8 cellular contexts compared by ENCODE assay signal in the genomic region with DNA sequence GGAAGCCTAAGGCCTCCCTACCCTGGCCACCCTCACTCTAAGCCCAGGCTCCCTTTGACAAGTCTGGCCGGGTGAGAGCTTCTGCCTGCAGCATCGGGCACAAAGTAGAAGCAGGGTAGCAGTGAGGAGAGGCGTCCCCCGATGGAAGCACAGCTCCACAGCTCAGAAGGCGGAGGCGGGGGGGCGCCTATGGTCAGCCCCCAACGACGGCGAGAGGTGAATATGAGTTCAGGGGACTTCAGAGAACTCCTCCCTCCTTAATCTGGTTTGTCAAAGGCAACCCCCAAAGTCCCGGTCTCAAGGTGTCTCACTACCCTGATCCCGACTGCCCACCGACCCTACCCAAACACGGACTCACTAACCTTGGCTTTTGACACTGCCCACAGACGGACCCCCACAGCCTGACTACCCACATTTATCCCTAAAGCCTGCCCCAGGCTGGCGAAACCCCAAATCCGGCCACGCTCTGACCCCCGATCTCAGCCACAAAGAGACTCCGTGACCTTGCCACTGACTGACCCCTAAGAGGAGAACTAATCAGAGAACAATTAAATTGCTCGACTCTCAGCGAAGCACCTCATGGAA. TPM values are rescaled to one million over a fixed set of nuclear protein-coding genes. Genes with fewer than 3 reads are reported as not detected.
A peak's percentile ranks its signal among the peaks of the same experiment; 100 is the strongest.
DNase-seq lines count a peak whose midpoint lies in the region; ATAC-seq and TF ChIP-seq lines count a peak whose summit lies in the region.

No MANE protein-coding gene starts in this region.

- no peak for TF ChIP-seq POLR2A in vagina (IDR thresholded peaks at IDR 0.05)

- no peaks in the 10 kb centered on the region for H3K27me3 Mint-ChIP-seq in memory B cell

- intact Hi-C loops in left cardiac atrium (cut with DNase I) = no loop called here
- intact Hi-C loops in vagina (cut with DNase I) = no loop called here

- H3K27ac ChIP-seq in cardiac muscle cell (peak overlapping the region; percentile 100), vagina (peak overlapping the region; percentile 86)

- H3K4me1 ChIP-seq in cardiac muscle cell (ENCODE audit: low read depth) = peaks cover 49% of the 10 kb centered on the region
- H3K4me1 ChIP-seq in vagina = peaks cover 47% of the 10 kb centered on the region

- H3K4me1 Mint-ChIP-seq in memory B cell = peaks cover 40% of the 10 kb centered on the region

- peak overlapping the region; percentile 97 for H3K27ac Mint-ChIP-seq in memory B cell

- TF ChIP-seq CTCF in cardiac muscle cell (IDR thresholded peaks at IDR 0.05; ENCODE audit: low read depth, low read length) = no peak
- no peak for TF ChIP-seq CTCF in astrocyte of the spinal cord (IDR thresholded peaks at IDR 0.05; ENCODE audit: low read depth, low read length)
- no peak for TF ChIP-seq CTCF in vagina (IDR thresholded peaks at IDR 0.05)

- peak overlapping the region; percentile 16 for H3K4me3 ChIP-seq in cardiac muscle cell
- H3K4me3 ChIP-seq in astrocyte of the spinal cord (ENCODE audit: low read depth, low read length) = peak overlapping the region; percentile 11
- H3K4me3 ChIP-seq in vagina = peak overlapping the region; percentile 65 to 71

- no peak for DNase-seq in cardiac muscle cell (ENCODE audit: low read depth in 1 of 2, low spot score in 1 of 2)
- DNase-seq in left cardiac atrium = no peak
- no peak for DNase-seq in astrocyte of the spinal cord (ENCODE audit: low read depth, low spot score)
- DNase-seq in memory B cell (ENCODE audit: low spot score in 2 of 2) = no peak
- no peak for DNase-seq in vagina (ENCODE audit: extremely low spot score in 2 of 2)
- DNase-seq in NCI-H748 treated with DMSO at 0.1 percent for 48 hours (lab: John Stamatoyannopoulos, UW) = no peak
- no peak for DNase-seq in NCI-H2196 treated with DMSO at 0.1 percent for 48 hours (lab: John Stamatoyannopoulos, UW; ENCODE audit: unreplicated experiment)
- DNase-seq in activated CD4-positive, CD25-positive, alpha-beta regulatory T cell treated with anti-CD3 and anti-CD28 coated beads, Interleukin-2, amount 50 U/mL, for 72 hours = no peak

- no peaks in the 10 kb centered on the region for H3K9me3 Mint-ChIP-seq in memory B cell

- in situ Hi-C loops in astrocyte of the spinal cord (cut with HindIII; ENCODE audit: low sequenced_read_pairs) = no loop called here

- H3K9me3 ChIP-seq in cardiac muscle cell (ENCODE audit: low read depth) (no peaks in the 10 kb centered on the region), vagina (no peaks in the 10 kb centered on the region)

- H3K27me3 ChIP-seq in cardiac muscle cell = no peaks in the 10 kb centered on the region
- no peaks in the 10 kb centered on the region for H3K27me3 ChIP-seq in vagina

- H3K36me3 ChIP-seq in cardiac muscle cell (peaks cover 7% of the 10 kb centered on the region), vagina (no peaks in the 10 kb centered on the region)

- ATAC-seq in left cardiac atrium (no peak), memory B cell (ENCODE audit: low read depth) (peak; percentile 1)

- peak overlapping the region; percentile 94 for H3K4me3 Mint-ChIP-seq in memory B cell

- peaks cover 7% of the 10 kb centered on the region for H3K36me3 Mint-ChIP-seq in memory B cell

RNA-seq across cellular contexts. Expression of gene ID3, which starts 5.3 kb away (rescaled TPM):
- total RNA-seq in cardiac muscle cell (698 and 784 TPM in 2 replicates), left cardiac atrium (100 to 1,000 TPM; 119 to 172 TPM), vagina (358 TPM)
- polyA plus RNA-seq in cardiac muscle cell = 703 and 1,027 TPM in 2 replicates

RNA-seq across cellular contexts. Expression of gene E2F2, which starts 23.0 kb away (rescaled TPM):
- total RNA-seq in cardiac muscle cell (2.1 and 2.5 TPM in 2 replicates), left cardiac atrium (1 to 10 TPM in 1 of 2 donors, under 1 TPM in 1; 0.18 to 1.3 TPM), vagina (2.9 TPM)
- 2.2 and 2.7 TPM in 2 replicates for polyA plus RNA-seq in cardiac muscle cell

Comparison
In these comparisons a context has a peak if more than half of its experiments do, and no peak if none do; other contexts are left out.
1. H3K4me3 ChIP-seq: peak in every context shown above with its lines; median percentile 68 in vagina; 16 in cardiac muscle cell; 11 in astrocyte of the spinal cord.